Comparison of ENCODE assay signal across 7 cellular contexts in the genomic region with DNA sequence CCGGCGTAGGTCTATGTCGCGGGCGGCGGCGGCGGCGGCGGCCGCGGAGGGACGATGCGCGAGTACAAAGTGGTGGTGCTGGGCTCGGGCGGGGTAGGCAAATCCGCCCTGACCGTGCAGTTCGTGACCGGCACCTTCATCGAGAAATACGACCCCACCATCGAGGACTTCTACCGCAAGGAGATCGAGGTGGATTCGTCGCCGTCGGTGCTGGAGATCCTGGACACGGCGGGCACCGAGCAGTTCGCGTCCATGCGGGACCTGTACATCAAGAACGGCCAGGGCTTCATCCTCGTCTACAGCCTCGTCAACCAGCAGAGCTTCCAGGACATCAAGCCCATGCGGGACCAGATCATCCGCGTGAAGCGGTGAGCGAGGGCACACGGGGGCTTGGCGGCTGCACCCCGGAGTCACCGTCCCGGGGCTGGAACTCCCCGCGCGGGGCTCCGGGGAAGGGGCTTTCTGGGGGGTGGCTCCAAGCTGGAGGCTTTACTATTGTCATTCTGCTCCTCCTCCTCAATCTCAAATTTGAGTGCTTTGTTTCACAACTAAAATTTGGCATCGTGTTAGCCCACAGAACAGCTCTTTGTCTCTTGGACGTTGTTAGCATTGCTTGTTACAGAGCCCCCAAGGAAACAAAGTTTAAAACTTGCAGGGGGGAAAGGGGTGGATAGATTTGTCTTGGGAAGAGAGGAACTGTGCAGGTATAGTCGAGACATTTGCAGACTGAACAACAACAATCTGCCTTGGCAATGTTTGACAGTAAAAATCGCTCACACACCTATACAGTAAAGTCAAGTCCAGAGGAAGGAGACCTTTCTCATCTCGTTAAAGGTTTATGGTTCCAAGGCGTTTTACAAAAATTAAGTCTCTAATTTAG. TPM values are rescaled to one million over a fixed set of nuclear protein-coding genes. Genes with fewer than 3 reads are reported as not detected.
DNase-seq lines count a peak whose midpoint lies in the region; ATAC-seq, FAIRE-seq and TF ChIP-seq lines count a peak whose summit lies in the region.

No MANE protein-coding gene starts in this region.

- H3K36me3 ChIP-seq in RWPE2 (ENCODE audit: low read depth), result no peaks in the 10 kb centered on the region; the same call in 1 of the 2 replicates

- no peaks in the 10 kb centered on the region for H3K27me3 ChIP-seq in RWPE2 (ENCODE audit: insufficient read depth, poor library complexity, severe bottlenecking)
- H3K27me3 ChIP-seq in right cardiac atrium (ENCODE audit: control insufficient read depth, insufficient read depth), result no peaks in the 10 kb centered on the region

- ATAC-seq in HG03064 (IDR thresholded peaks at IDR 0.05; ENCODE audit: low read depth, unreplicated experiment), result peak; percentile 2
- no peak for ATAC-seq in RWPE2 (ENCODE audit: low read depth)
- no peak for ATAC-seq in right cardiac atrium

- H3K4me3 ChIP-seq in RWPE2 (ENCODE audit: severe bottlenecking) (peak overlapping the region; percentile 73), right cardiac atrium (ENCODE audit: low read length) (peak overlapping the region; percentile 99), retinal pigment epithelial cell (ENCODE audit: low read length) (peak overlapping the region; percentile 75)

- FAIRE-seq in GM18507 (lab: Jason Lieb, UNC), result peak; percentile 59

- intact Hi-C loops in right cardiac atrium (cut with DNase I), result no loop called here

- DNase-seq in GM18507 (ENCODE audit: extremely low spot score, insufficient read length, low read depth), result no peak
- peak; percentile 44 for DNase-seq in RWPE2 (ENCODE audit: low spot score)
- peak; percentile 0 for DNase-seq in activated naive CD8-positive, alpha-beta T cell treated with anti-CD3 and anti-CD28 coated beads, Interleukin-2, amount 50 U/mL, for 16 hours (ENCODE audit: low read depth, low spot score)
- DNase-seq in right cardiac atrium, result peak; percentile 45 to 74 (median 73)
- DNase-seq in retinal pigment epithelial cell (ENCODE audit: low read depth), result no peak
- DNase-seq in middle frontal gyrus (ENCODE audit: extremely low spot score, low spot score), result no peak

- peak overlapping the region; percentile 74 for H3K27ac ChIP-seq in RWPE2 (ENCODE audit: poor library complexity, severe bottlenecking)
- peak overlapping the region; percentile 86 for H3K27ac ChIP-seq in right cardiac atrium (ENCODE audit: low read length)

- WGBS in right cardiac atrium, result under 1% methylated on average over 59 of the region's 59 CpGs

- H3K9me3 ChIP-seq in RWPE2 (ENCODE audit: severe bottlenecking) (no peaks in the 10 kb centered on the region), right cardiac atrium (ENCODE audit: control insufficient read depth, low read length) (no peaks in the 10 kb centered on the region)

- H3K4me1 ChIP-seq in RWPE2 (ENCODE audit: insufficient read depth, poor library complexity, severe bottlenecking), result peaks cover 7% of the 10 kb centered on the region
- peaks cover 2% of the 10 kb centered on the region for H3K4me1 ChIP-seq in right cardiac atrium (ENCODE audit: control insufficient read depth, insufficient read depth, low read length)

- TF ChIP-seq CTCF in RWPE2 (IDR thresholded peaks at IDR 0.05; ENCODE audit: poor library complexity, severe bottlenecking) (no peak), retinal pigment epithelial cell (conservative IDR thresholded peaks at IDR 0.05; ENCODE audit: low read depth, low read length) (no peak)

RNA-seq across cellular contexts. Expression of a gene that starts 0.7 kb away (rescaled TPM):
- 10 to 100 TPM; 16.0 to 19.6 (median 17.1) TPM for total RNA-seq in right cardiac atrium
- 6.4 TPM for polyA plus RNA-seq in right cardiac atrium

Comparison
In these comparisons a context has a peak if more than half of its experiments do, and no peak if none do; other contexts are left out.
1. DNase-seq: peak in RWPE2 (single experiment), activated naive CD8-positive, alpha-beta T cell treated with anti-CD3 and anti-CD28 coated beads, Interleukin-2, amount 50 U/mL, for 16 hours (single experiment) and right cardiac atrium (3 of 3); none in GM18507 (single experiment), retinal pigment epithelial cell (single experiment) and middle frontal gyrus (single experiment).
2. Peak in every context shown above with its lines, with median percentiles within 50 percentile points of each other: H3K4me3 ChIP-seq.